In genomic region chr14:29853272-29853671, GRCh38 we compare ENCODE assay signal across 19 cellular contexts.
A peak's percentile ranks its signal among the peaks of the same experiment; 100 is the strongest.
DNase-seq lines count a peak whose midpoint lies in the region; FAIRE-seq and TF ChIP-seq lines count a peak whose summit lies in the region.
"Had no signal": no experiment of that assay in that cellular context is flagged by ENCODE, and none has a peak within 500 bp of the region (broad histone marks: within the 10 kb centered on the region; RNA-seq: fewer than 3 reads in every experiment).

No MANE protein-coding gene starts in this region.

- no peak for TF ChIP-seq POLR2A in ovary (IDR thresholded peaks at IDR 0.05)

- TF ChIP-seq CTCF in ovary (IDR thresholded peaks at IDR 0.05): no peak

- H3K27ac ChIP-seq in small intestine (ENCODE audit: low read depth in 1 of 2, low read length in 1 of 2) (no peak overlapping the region), ovary (no peak overlapping the region)
- H3K27ac ChIP-seq: SJSA1 had no signal

- no peak for TF ChIP-seq EP300 in ovary (IDR thresholded peaks at IDR 0.05)

- WGBS in small intestine, 3 donors: 38 to 62% (median 43%) methylated on average over 2 of the region's 2 CpGs
- WGBS in ovary, 3 donors: 89 to 94% (median 93%) methylated on average over 2 of the region's 2 CpGs

- no peak for FAIRE-seq in small intestine (lab: Jason Lieb, UNC)

- H3K4me3 ChIP-seq in small intestine (ENCODE audit: low read depth in 1 of 2, low read length in 2 of 2) (no peak overlapping the region), ovary (no peak overlapping the region)
- H3K4me3 ChIP-seq: SJSA1 had no signal

- H3K9me3 ChIP-seq in small intestine (ENCODE audit: control insufficient read depth, low read depth) (no peaks in the 10 kb centered on the region), ovary (no peaks in the 10 kb centered on the region)
- H3K9me3 ChIP-seq: SJSA1 had no signal

- peaks cover 0 to 2% of the 10 kb centered on the region in 2 donors for H3K4me1 ChIP-seq in small intestine (ENCODE audit: control insufficient read depth in 2 of 2, insufficient read depth in 1 of 2, low read depth in 1 of 2, low read length in 1 of 2)
- H3K4me1 ChIP-seq in ovary (ENCODE audit: insufficient read depth): no peaks in the 10 kb centered on the region
- H3K4me1 ChIP-seq: SJSA1 had no signal

- H3K27me3 ChIP-seq in small intestine (ENCODE audit: control insufficient read depth in 2 of 2, insufficient read depth in 2 of 2, low read length in 2 of 2) (no peaks in the 10 kb centered on the region), ovary (no peaks in the 10 kb centered on the region)
- H3K27me3 ChIP-seq: SJSA1 had no signal

- H3K36me3 ChIP-seq in small intestine (ENCODE audit: control insufficient read depth in 2 of 2, insufficient read depth in 2 of 2, low read length in 2 of 2) (no peaks in the 10 kb centered on the region), ovary (no peaks in the 10 kb centered on the region)
- H3K36me3 ChIP-seq: SJSA1 had no signal

- intact Hi-C loops in ovary (cut with DNase I): no loop called here

- DNase-seq in EH (ENCODE audit: low read depth): peak; percentile 19
- peak; percentile 32 for DNase-seq in NCI-H69 (lab: John Stamatoyannopoulos, UW)
- peak; percentile 13 for DNase-seq in fibroblast of peridontal ligament (ENCODE audit: extremely low read depth)
- DNase-seq in small intestine: peak; percentile 18
- no peak for DNase-seq in ovary
- DNase-seq in cerebellar cortex (ENCODE audit: low spot score): no peak
- DNase-seq in C1 segment of cervical spinal cord (lab: John Stamatoyannopoulos, UW): no peak
- DNase-seq: CD4-positive, CD25-positive, alpha-beta regulatory T cell; DMS79 treated with DMSO at 0.1 percent for 48 hours; H7; HFFc6; KG1; MM.1S; NCI-H2029; NCI-H446; NCI-H524 treated with DMSO at 0.1 percent for 48 hours; Right ventricle myocardium superior; RPMI8226 had no signal

Comparison
In these comparisons a context has a peak if more than half of its experiments do, and no peak if none do; other contexts are left out.
1. DNase-seq: peak in EH (single experiment), NCI-H69 (single experiment), fibroblast of peridontal ligament (single experiment) and small intestine (single experiment); none in ovary (0 of 5), cerebellar cortex (single experiment) and C1 segment of cervical spinal cord (0 of 14).